In the genomic region with DNA sequence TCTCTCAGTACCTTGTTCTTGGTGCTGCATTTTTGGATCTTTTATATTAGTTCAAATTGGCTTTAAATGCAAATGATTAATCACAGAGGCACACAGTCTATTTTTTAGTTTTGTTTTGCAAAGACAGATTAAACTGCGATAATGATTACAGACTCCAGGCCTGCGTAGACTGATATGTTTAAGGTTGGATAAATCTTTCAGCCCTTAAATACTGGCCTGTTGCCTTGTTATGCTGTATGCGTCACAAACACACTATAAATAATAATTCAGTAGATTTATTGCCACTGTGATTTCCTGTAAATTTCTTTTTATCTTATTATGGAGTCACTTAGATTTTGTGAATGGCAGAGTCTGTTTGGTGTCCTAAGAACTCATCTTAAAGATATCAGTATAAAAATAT, we compare ENCODE assay signal across 28 cellular contexts. TPM values are rescaled to one million over a fixed set of nuclear protein-coding genes. Genes with fewer than 3 reads are reported as not detected.
DNase-seq lines count a peak whose midpoint lies in the region; ATAC-seq and TF ChIP-seq lines count a peak whose summit lies in the region.
"Had no signal": no experiment of that assay in that cellular context is flagged by ENCODE, and none has a peak within 500 bp of the region (broad histone marks: within the 10 kb centered on the region; RNA-seq: fewer than 3 reads in every experiment).

No MANE protein-coding gene starts in this region.

- H3K4me3 Mint-ChIP-seq in activated naive CD8-positive, alpha-beta T cell treated with anti-CD3 and anti-CD28 coated beads, Interleukin-2, amount 50 U/mL, for 24 hours, result no peak overlapping the region
- no peak overlapping the region for H3K4me3 Mint-ChIP-seq in natural killer cell
- H3K4me3 Mint-ChIP-seq: activated naive CD4-positive, alpha-beta T cell treated with anti-CD3 and anti-CD28 coated beads, Interleukin-2, amount 10 ng/mL, durations not matched to agents 7 days and 5 days; activated T-helper 1 cell treated with anti-CD3 and anti-CD28 coated beads, Interleukin-12 subunit alpha, Interleukin-12 subunit beta, Interleukin-2, Interleukin-4 antibody, amounts not matched to agents 30 ng/mL and 10 ng/mL and 1 ng/mL, durations not matched to agents 14 hours and 24 hours and 36 hours; GM23338; neural progenitor cell; T-helper 17 cell had no signal

- no peaks in the 10 kb centered on the region for H3K9me2 ChIP-seq in GM23248 (ENCODE audit: insufficient read depth)
- no peaks in the 10 kb centered on the region for H3K9me2 ChIP-seq in hepatocyte (replicated peaks; ENCODE audit: insufficient read depth)

- H3K4me3 ChIP-seq in GM23248 (peak overlapping the region; percentile 52), hepatocyte (no peak overlapping the region), sigmoid colon (peak overlapping the region in 3 of 4 donors; percentile 16 to 31 (median 22))
- H3K4me3 ChIP-seq: GM23338, lung, neural progenitor cell, right atrium auricular region had no signal

- no peaks in the 10 kb centered on the region for H3K36me3 Mint-ChIP-seq in activated naive CD8-positive, alpha-beta T cell treated with anti-CD3 and anti-CD28 coated beads, Interleukin-2, amount 50 U/mL, for 24 hours (ENCODE audit: low read depth)
- no peaks in the 10 kb centered on the region for H3K36me3 Mint-ChIP-seq in natural killer cell
- H3K36me3 Mint-ChIP-seq: activated naive CD4-positive, alpha-beta T cell treated with anti-CD3 and anti-CD28 coated beads, Interleukin-2, amount 10 ng/mL, durations not matched to agents 7 days and 5 days; neural progenitor cell had no signal

- no peaks in the 10 kb centered on the region for H4K20me1 ChIP-seq in GM23248 (ENCODE audit: insufficient read depth)
- H4K20me1 ChIP-seq in hepatocyte (ENCODE audit: insufficient read depth, poor library complexity, severe bottlenecking), result no peaks in the 10 kb centered on the region

- H3K27ac Mint-ChIP-seq in activated naive CD8-positive, alpha-beta T cell treated with anti-CD3 and anti-CD28 coated beads, Interleukin-2, amount 50 U/mL, for 24 hours, result no peak overlapping the region
- H3K27ac Mint-ChIP-seq in natural killer cell, result no peak overlapping the region
- H3K27ac Mint-ChIP-seq: activated naive CD4-positive, alpha-beta T cell treated with anti-CD3 and anti-CD28 coated beads, Interleukin-2, amount 10 ng/mL, durations not matched to agents 7 days and 5 days; activated T-helper 1 cell treated with anti-CD3 and anti-CD28 coated beads, Interleukin-12 subunit alpha, Interleukin-12 subunit beta, Interleukin-2, Interleukin-4 antibody, amounts not matched to agents 30 ng/mL and 10 ng/mL and 1 ng/mL, durations not matched to agents 14 hours and 24 hours and 36 hours; GM23338; neural progenitor cell; T-helper 17 cell had no signal

- H3K27me3 Mint-ChIP-seq in activated naive CD8-positive, alpha-beta T cell treated with anti-CD3 and anti-CD28 coated beads, Interleukin-2, amount 50 U/mL, for 24 hours, result peaks cover 2% of the 10 kb centered on the region
- no peaks in the 10 kb centered on the region for H3K27me3 Mint-ChIP-seq in natural killer cell (ENCODE audit: low read depth in 2 of 2)
- H3K27me3 Mint-ChIP-seq: activated naive CD4-positive, alpha-beta T cell treated with anti-CD3 and anti-CD28 coated beads, Interleukin-2, amount 10 ng/mL, durations not matched to agents 7 days and 5 days; T-helper 17 cell had no signal

- no peaks in the 10 kb centered on the region for H3K27me3 ChIP-seq in GM23248 (replicated peaks; ENCODE audit: insufficient read depth)
- H3K27me3 ChIP-seq in hepatocyte, result no peaks in the 10 kb centered on the region
- no peaks in the 10 kb centered on the region for H3K27me3 ChIP-seq in sigmoid colon
- H3K27me3 ChIP-seq: dorsolateral prefrontal cortex, neural progenitor cell, right atrium auricular region had no signal

- peaks cover 4% of the 10 kb centered on the region for H3K9me3 Mint-ChIP-seq in activated naive CD8-positive, alpha-beta T cell treated with anti-CD3 and anti-CD28 coated beads, Interleukin-2, amount 50 U/mL, for 24 hours
- peaks cover 0 to 2% of the 10 kb centered on the region in 2 donors for H3K9me3 Mint-ChIP-seq in natural killer cell
- H3K9me3 Mint-ChIP-seq: activated naive CD4-positive, alpha-beta T cell treated with anti-CD3 and anti-CD28 coated beads, Interleukin-2, amount 10 ng/mL, durations not matched to agents 7 days and 5 days; activated T-helper 1 cell treated with anti-CD3 and anti-CD28 coated beads, Interleukin-12 subunit alpha, Interleukin-12 subunit beta, Interleukin-2, Interleukin-4 antibody, amounts not matched to agents 30 ng/mL and 10 ng/mL and 1 ng/mL, durations not matched to agents 14 hours and 24 hours and 36 hours; GM23338; neural progenitor cell had no signal

- TF ChIP-seq CTCF in hepatocyte (IDR thresholded peaks at IDR 0.05; ENCODE audit: poor library complexity), result no peak
- TF ChIP-seq CTCF in sigmoid colon (IDR thresholded peaks at IDR 0.05), result no peak
- no peak for TF ChIP-seq CTCF in natural killer cell (IDR thresholded peaks at IDR 0.05)

- no peaks in the 10 kb centered on the region for H3K4me1 Mint-ChIP-seq in activated naive CD8-positive, alpha-beta T cell treated with anti-CD3 and anti-CD28 coated beads, Interleukin-2, amount 50 U/mL, for 24 hours
- H3K4me1 Mint-ChIP-seq in natural killer cell, result no peaks in the 10 kb centered on the region
- H3K4me1 Mint-ChIP-seq: activated naive CD4-positive, alpha-beta T cell treated with anti-CD3 and anti-CD28 coated beads, Interleukin-2, amount 10 ng/mL, durations not matched to agents 7 days and 5 days; GM23338; neural progenitor cell; T-helper 17 cell had no signal

- H3K27ac ChIP-seq in GM23248 (peak overlapping the region; percentile 62), hepatocyte (peak overlapping the region; percentile 3), sigmoid colon (peak overlapping the region; percentile 73 to 86 (median 80))
- H3K27ac ChIP-seq: KMS-11, neural progenitor cell had no signal

- H3K9me3 ChIP-seq in GM23248 (ENCODE audit: low read depth) (no peaks in the 10 kb centered on the region), hepatocyte (ENCODE audit: low read depth) (no peaks in the 10 kb centered on the region), sigmoid colon (no peaks in the 10 kb centered on the region)
- H3K9me3 ChIP-seq: BE2C, right atrium auricular region had no signal

- H3K79me2 ChIP-seq in GM23248 (ENCODE audit: insufficient read depth) (no peaks in the 10 kb centered on the region), hepatocyte (no peaks in the 10 kb centered on the region)

- peak in 3 of 4 donors; percentile 47 to 79 (median 74) for TF ChIP-seq EP300 in sigmoid colon (IDR thresholded peaks at IDR 0.05)

- H2AFZ ChIP-seq in GM23248 (0 out of 2 replicates have a peak overlapping the region, but pooled peaks have one; percentile 17), hepatocyte (no peak overlapping the region)
- H2AFZ ChIP-seq: GM23338, neural progenitor cell had no signal

- WGBS in GM23248 (ENCODE audit: low coverage in 1 of 2, low lambda C conversion rate in 2 of 2, missing lambda C conversion rate in 2 of 2), 2 experiments, result 14 to 30% methylated on average over 3 of the region's 3 CpGs
- 66% methylated on average over 3 of the region's 3 CpGs for WGBS in hepatocyte (ENCODE audit: low lambda C conversion rate, missing lambda C conversion rate)
- 83 to 85% methylated on average over 3 of the region's 3 CpGs for WGBS in sigmoid colon, 2 donors

- no peak for TF ChIP-seq POLR2A in sigmoid colon (IDR thresholded peaks at IDR 0.05)

- H3K4me1 ChIP-seq in GM23248 (ENCODE audit: insufficient read depth) (peaks cover 52% of the 10 kb centered on the region), hepatocyte (ENCODE audit: insufficient read depth) (peaks cover 19% of the 10 kb centered on the region), sigmoid colon (peaks cover 0 to 55% (median 35%) of the 10 kb centered on the region in 4 donors)
- H3K4me1 ChIP-seq: BE2C, neural progenitor cell had no signal

- ATAC-seq in GM21526 (IDR thresholded peaks at IDR 0.05; ENCODE audit: low FRiP score, unreplicated experiment) (no peak), HG02981 (IDR thresholded peaks at IDR 0.05; ENCODE audit: unreplicated experiment) (no peak), natural killer cell (no peak)
- no peak for ATAC-seq in activated naive CD8-positive, alpha-beta T cell treated with anti-CD3 and anti-CD28 coated beads, Interleukin-2, amount 50 U/mL, for 24 hours
- ATAC-seq: activated CD4-positive, CD25-positive, alpha-beta regulatory T cell treated with anti-CD3 and anti-CD28 coated beads, Interleukin-2, amount 50 U/mL, for 24 hours; GM23338; stimulated activated naive CD8-positive, alpha-beta T cell treated with anti-CD3 and anti-CD28 coated beads, Interleukin-15, Interleukin-2, amounts not matched to agents 100 U/mL and 50 U/mL, for 24 hours; T-helper 17 cell had no signal

- in situ Hi-C loops in GM23248 (cut with MboI), result no loop called here

- peak overlapping the region; percentile 29 for H3K9ac ChIP-seq in GM23248
- H3K9ac ChIP-seq: KMS-11, neural progenitor cell had no signal

- peak; percentile 53 for DNase-seq in GM23248
- peak; percentile 87 for DNase-seq in amniotic epithelial cell (ENCODE audit: low read depth)
- DNase-seq in hepatocyte (ENCODE audit: low spot score), result no peak
- no peak for DNase-seq in sigmoid colon
- no peak for DNase-seq in activated naive CD8-positive, alpha-beta T cell treated with anti-CD3 and anti-CD28 coated beads, Interleukin-2, amount 50 U/mL, for 24 hours
- no peak for DNase-seq in natural killer cell
- DNase-seq: ACHN; activated CD4-positive, alpha-beta T cell treated with anti-CD3 and anti-CD28 coated beads, Interleukin-2, amount 50 U/mL, for 4 hours; activated naive CD4-positive, alpha-beta T cell treated with anti-CD3 and anti-CD28 coated beads, Interleukin-2, amount 10 ng/mL, durations not matched to agents 7 days and 5 days; BE2C; EL; head of caudate nucleus; MM.1S; NCI-H2029; NCI-H524 treated with DMSO at 0.1 percent for 48 hours; stimulated activated CD4-positive, alpha-beta T cell treated with anti-CD3 and anti-CD28 coated beads, Interleukin-1b, Interleukin-23, amount 100 ng/mL, for 48 hours; stimulated activated naive CD8-positive, alpha-beta T cell treated with anti-CD3 and anti-CD28 coated beads, Interleukin-15, Interleukin-2, amounts not matched to agents 100 U/mL and 50 U/mL, for 24 hours; T-helper 17 cell had no signal

- intact Hi-C loops in sigmoid colon (cut with DNase I), result loop anchor here (5.0 kb wide), 1 partner anchor 38 kb away; no protein-coding TSS in a partner anchor
- intact Hi-C loops in natural killer cell (cut with micrococcal nuclease), result no loop called here

- H3F3A ChIP-seq in GM23248 (ENCODE audit: insufficient read depth), result peaks cover 47% of the 10 kb centered on the region

- H3K4me2 ChIP-seq in GM23248 (ENCODE audit: unreplicated experiment), result peak overlapping the region; percentile 84
- H3K4me2 ChIP-seq in hepatocyte, result peak overlapping the region; percentile 56
- H3K4me2 ChIP-seq: GM23338, KMS-11, neural progenitor cell had no signal

- no peaks in the 10 kb centered on the region for H3K36me3 ChIP-seq in GM23248 (ENCODE audit: low read depth)
- H3K36me3 ChIP-seq in hepatocyte (replicated peaks; ENCODE audit: insufficient read depth, low read depth), result no peaks in the 10 kb centered on the region
- H3K36me3 ChIP-seq in sigmoid colon, result no peaks in the 10 kb centered on the region
- H3K36me3 ChIP-seq: BE2C, neural progenitor cell, right atrium auricular region had no signal

RNA-seq across cellular contexts. Expression of a gene that starts 19.4 kb away (rescaled TPM):
- 0.32 and 3.7 TPM in 2 replicates for total RNA-seq in GM23248 (2014; rRNA removed; shearing (Covaris generic))
- polyA plus RNA-seq in GM23248 (2016; fragmentation: Nextera tagmentation; extraction: Ambion mirVana) (0.23 and 0.31 TPM in 2 replicates), hepatocyte (4.4 and 5.3 TPM in 2 replicates), sigmoid colon (1 to 10 TPM; 1.2 to 4.7 (median 2.4) TPM)
- total RNA-seq in hepatocyte (4.6 and 10.2 TPM in 2 replicates), sigmoid colon (10 to 100 TPM; 36.0 to 85.3 (median 66.8) TPM), natural killer cell (not detected)
- total RNA-seq: T-helper 17 cell had no signal

Comparison
In these comparisons a context has a peak if more than half of its experiments do, and no peak if none do; other contexts are left out.
1. DNase-seq: peak in GM23248 (single experiment) and amniotic epithelial cell (single experiment); none in hepatocyte (single experiment), sigmoid colon (single experiment), activated naive CD8-positive, alpha-beta T cell treated with anti-CD3 and anti-CD28 coated beads, Interleukin-2, amount 50 U/mL, for 24 hours (single experiment) and natural killer cell (single experiment).
2. H3K27ac ChIP-seq: peak in every context shown above with its lines; median percentile 80 in sigmoid colon; 62 in GM23248; 3 in hepatocyte.